In the genomic region with DNA sequence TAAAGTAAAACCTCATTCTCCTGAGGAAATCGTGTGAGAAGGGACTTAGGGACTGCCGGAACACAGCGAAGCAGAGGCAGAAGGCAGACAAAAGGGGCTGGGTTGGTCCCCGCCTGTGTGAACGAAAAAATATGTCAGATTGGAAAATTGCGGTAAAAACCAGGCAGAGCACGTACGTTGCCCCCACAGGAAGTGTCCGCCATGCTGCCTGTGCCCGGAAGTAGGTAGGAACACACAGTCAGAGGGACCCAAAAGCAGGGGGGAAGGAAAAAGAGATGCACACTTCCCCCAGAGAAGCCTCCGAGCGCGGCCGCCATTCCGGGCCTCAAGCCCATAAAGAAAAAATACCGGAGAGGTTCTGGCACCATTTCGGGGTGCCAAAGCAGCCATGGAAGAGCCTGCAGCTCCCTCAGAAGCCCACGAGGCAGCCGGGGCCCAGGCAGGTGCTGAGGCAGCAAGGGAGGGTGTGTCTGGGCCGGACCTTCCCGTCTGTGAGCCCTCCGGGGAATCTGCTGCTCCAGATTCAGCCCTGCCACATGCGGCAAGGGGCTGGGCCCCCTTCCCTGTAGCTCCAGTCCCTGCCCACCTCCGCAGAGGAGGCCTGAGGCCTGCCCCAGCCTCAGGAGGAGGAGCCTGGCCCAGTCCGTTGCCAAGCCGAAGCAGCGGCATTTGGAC, we compare ENCODE assay signal across 8 cellular contexts. TPM values are rescaled to one million over a fixed set of nuclear protein-coding genes. Genes with fewer than 3 reads are reported as not detected.
A peak's percentile ranks its signal among the peaks of the same experiment; 100 is the strongest.
DNase-seq lines count a peak whose midpoint lies in the region; ATAC-seq and TF ChIP-seq lines count a peak whose summit lies in the region.

A gene (plus strand): TSS at position 280 of the 675 bp plus-strand sequence. CDS start 109 bp downstream, at position 389.

- no peaks in the 10 kb centered on the region for H3K36me3 ChIP-seq in SK-N-MC (ENCODE audit: insufficient read depth, low read length)
- no peaks in the 10 kb centered on the region for H3K36me3 ChIP-seq in tibial artery

- peak within 1 kb of the TSS; percentile 72 for H3K4me3 ChIP-seq in AG10803 (ENCODE audit: low read length)
- H3K4me3 ChIP-seq in SK-N-MC = peak within 1 kb of the TSS; percentile 62
- H3K4me3 ChIP-seq in mononuclear cell (ENCODE audit: low read length) = peak within 1 kb of the TSS; percentile 45
- H3K4me3 ChIP-seq in tibial artery = peak within 1 kb of the TSS; percentile 9 to 19

- H3K9me3 ChIP-seq in SK-N-MC (ENCODE audit: low read depth, low read length) (no peaks in the 10 kb centered on the region), mononuclear cell (ENCODE audit: low read depth, low read length) (no peaks in the 10 kb centered on the region), tibial artery (peaks cover 0 to 6% (median 0%) of the 10 kb centered on the region in 3 donors)

- H3K27me3 Mint-ChIP-seq in brain = peaks cover 9% of the 10 kb centered on the region

- peaks cover 0 to 8% (median 4%) of the 10 kb centered on the region in 5 experiments for H3K9me3 Mint-ChIP-seq in brain

- no peak within 1 kb of the TSS for H3K27ac ChIP-seq in SK-N-MC
- H3K27ac ChIP-seq in tibial artery = no peak within 1 kb of the TSS

- intact Hi-C loops in tibial artery (cut with DNase I; ENCODE audit: low total_unique reads) = no loop called here

- H3K27me3 ChIP-seq in mononuclear cell (ENCODE audit: insufficient read depth, low read length) = peaks cover 11% of the 10 kb centered on the region
- no peaks in the 10 kb centered on the region for H3K27me3 ChIP-seq in tibial artery

- H3K4me1 ChIP-seq in mononuclear cell (ENCODE audit: insufficient read depth, low read length) (no peaks in the 10 kb centered on the region), tibial artery (no peaks in the 10 kb centered on the region)

- peak within 1 kb of the TSS; percentile 63 for H3K9ac ChIP-seq in SK-N-MC (ENCODE audit: insufficient read length)

- H3K36me3 Mint-ChIP-seq in brain = no peaks in the 10 kb centered on the region

- TF ChIP-seq CTCF in AG10803 (conservative IDR thresholded peaks at IDR 0.05; ENCODE audit: low read length) (no peak), brain (conservative IDR thresholded peaks at IDR 0.05) (no peak), tibial artery (IDR thresholded peaks at IDR 0.05) (no peak)

- H3K4me1 Mint-ChIP-seq in brain = peaks cover 60% of the 10 kb centered on the region

- DNase-seq in AG10803 (ENCODE audit: low read depth) (peak; percentile 79), HuH-7 (ENCODE audit: low spot score) (peak; percentile 56), SK-N-MC (ENCODE audit: low read depth, low spot score) (no peak), tibial artery (no peak), SW 1271 (lab: John Stamatoyannopoulos, UW) (no peak)

- no peak for ATAC-seq in GM18870 (IDR thresholded peaks at IDR 0.05; ENCODE audit: unreplicated experiment)

- H3K4me3 Mint-ChIP-seq in brain = peak within 1 kb of the TSS; percentile 83 to 94 (median 88)

- peak within 1 kb of the TSS; percentile 94 to 99 (median 98) for H3K27ac Mint-ChIP-seq in brain

RNA-seq across cellular contexts. Expression of the gene that starts here (rescaled TPM):
- polyA plus RNA-seq in brain (ENCODE audit: insufficient read depth, low read depth, low replicate concordance) = 6.5 TPM
- 1.6 TPM for total RNA-seq in mononuclear cell

Comparison
In these comparisons a context has a peak if more than half of its experiments do, and no peak if none do; other contexts are left out.
1. DNase-seq: peak in AG10803 (single experiment) and HuH-7 (single experiment); none in SK-N-MC (single experiment), tibial artery (0 of 2) and SW 1271 (0 of 2).
2. H3K4me3 ChIP-seq: peak in every context shown above with its lines; median percentile 72 in AG10803; 62 in SK-N-MC; 45 in mononuclear cell; 14 in tibial artery.